1 cellular context compared by ENCODE assay signal in genomic region chr4:139176299-139177048, GRCh38.
TF ChIP-seq lines count a peak whose summit lies in the region.

No MANE protein-coding gene starts in this region.

TF ChIP-seq in HepG2, 621 proteins besides CTCF, POLR2A, EP300 and RAD21 (continued from another document and continues in another):
- TF ChIP-seq ATF5 (CRISPR knock-in tag; IDR thresholded peaks at IDR 0.05; ENCODE audit: low read depth) (no peak), POLR2G (IDR thresholded peaks at IDR 0.05; ENCODE audit: low read depth, low read length) (0 out of 2 replicates have a peak, but pooled peaks have one; percentile 45), ZUFSP (CRISPR knock-in tag; IDR thresholded peaks at IDR 0.05; ENCODE audit: borderline replicate concordance) (no peak), JUN (CRISPR knock-in tag; IDR thresholded peaks at IDR 0.05) (no peak), ZNF121 (CRISPR knock-in tag; IDR thresholded peaks at IDR 0.05) (peak; percentile 48), ZNF770 (CRISPR knock-in tag; IDR thresholded peaks at IDR 0.05) (no peak), NCOA5 (CRISPR knock-in tag; IDR thresholded peaks at IDR 0.05) (no peak), CSRNP2 (CRISPR knock-in tag; conservative IDR thresholded peaks at IDR 0.05; ENCODE audit: low read depth) (no peak), ZNF609 (CRISPR knock-in tag; IDR thresholded peaks at IDR 0.05; ENCODE audit: borderline replicate concordance) (peak; percentile 31; the same call in 1 of the 2 replicates), MTA3 (CRISPR knock-in tag; IDR thresholded peaks at IDR 0.05) (no peak), SKI (IDR thresholded peaks at IDR 0.05; ENCODE audit: partially characterized antibody) (peak; percentile 60), ZNF44 (CRISPR knock-in tag; IDR thresholded peaks at IDR 0.05) (no peak), SNAPC4 (CRISPR knock-in tag; IDR thresholded peaks at IDR 0.05) (no peak), MED13 (CRISPR knock-in tag; IDR thresholded peaks at IDR 0.05) (no peak), HES4 (CRISPR knock-in tag; IDR thresholded peaks at IDR 0.05; ENCODE audit: borderline replicate concordance) (peak; percentile 60), WIZ (CRISPR knock-in tag; IDR thresholded peaks at IDR 0.05) (no peak), PTBP1 (IDR thresholded peaks at IDR 0.05; ENCODE audit: low read depth, low read length, poor library complexity, severe bottlenecking) (no peak), THYN1 (CRISPR knock-in tag; IDR thresholded peaks at IDR 0.05; ENCODE audit: borderline replicate concordance, low read depth) (no peak), BCL3 (CRISPR knock-in tag; IDR thresholded peaks at IDR 0.05) (no peak), SMAD3 (CRISPR knock-in tag; IDR thresholded peaks at IDR 0.05) (no peak), ZNF230 (CRISPR knock-in tag; IDR thresholded peaks at IDR 0.05) (peak; percentile 74; the same call in 1 of the 2 replicates), ZNF138 (CRISPR knock-in tag; IDR thresholded peaks at IDR 0.05; ENCODE audit: low read depth) (no peak), EED (CRISPR knock-in tag; IDR thresholded peaks at IDR 0.05) (no peak), ARNT (IDR thresholded peaks at IDR 0.05) (no peak), STAT5B (CRISPR knock-in tag; IDR thresholded peaks at IDR 0.05) (no peak), ZNF563 (CRISPR knock-in tag; IDR thresholded peaks at IDR 0.05) (peak; percentile 63; the same call in 1 of the 2 replicates), TFE3 (CRISPR knock-in tag; IDR thresholded peaks at IDR 0.05) (peak; percentile 30; the same call in 1 of the 2 replicates), ZBTB21 (CRISPR knock-in tag; IDR thresholded peaks at IDR 0.05) (no peak), MAF1 (CRISPR knock-in tag; IDR thresholded peaks at IDR 0.05; ENCODE audit: borderline replicate concordance) (no peak), KLF15 (CRISPR knock-in tag; IDR thresholded peaks at IDR 0.05; ENCODE audit: borderline replicate concordance) (no peak), NCOA1 (CRISPR knock-in tag; IDR thresholded peaks at IDR 0.05) (no peak), TSC22D2 (CRISPR knock-in tag; IDR thresholded peaks at IDR 0.05; ENCODE audit: borderline replicate concordance) (no peak), TERF1 (CRISPR knock-in tag; IDR thresholded peaks at IDR 0.05) (no peak), EZH2 (conservative IDR thresholded peaks at IDR 0.05; ENCODE audit: low read depth, low read length) (no peak), HDAC6 (IDR thresholded peaks at IDR 0.05; ENCODE audit: low read depth, low read length) (no peak), HIC2 (CRISPR knock-in tag; IDR thresholded peaks at IDR 0.05; ENCODE audit: low read depth) (peak; percentile 52; the same call in 1 of the 2 replicates), KDM3A (CRISPR knock-in tag; IDR thresholded peaks at IDR 0.05; ENCODE audit: low read depth) (no peak), ZSCAN30 (CRISPR knock-in tag; IDR thresholded peaks at IDR 0.05) (no peak), ZNF879 (CRISPR knock-in tag; IDR thresholded peaks at IDR 0.05) (no peak)
